ENCODE assay signal across 1 cellular context in genomic region chr1:160007577-160008200, GRCh38.
TF ChIP-seq lines count a peak whose summit lies in the region.

No MANE protein-coding gene starts in this region.

TF ChIP-seq in GM23338, 12 proteins besides CTCF, POLR2A, EP300 and RAD21 (continued from another document):
- TF ChIP-seq ZNF462 (CRISPR knock-in tag; IDR thresholded peaks at IDR 0.05): no peak
